In the genomic region with DNA sequence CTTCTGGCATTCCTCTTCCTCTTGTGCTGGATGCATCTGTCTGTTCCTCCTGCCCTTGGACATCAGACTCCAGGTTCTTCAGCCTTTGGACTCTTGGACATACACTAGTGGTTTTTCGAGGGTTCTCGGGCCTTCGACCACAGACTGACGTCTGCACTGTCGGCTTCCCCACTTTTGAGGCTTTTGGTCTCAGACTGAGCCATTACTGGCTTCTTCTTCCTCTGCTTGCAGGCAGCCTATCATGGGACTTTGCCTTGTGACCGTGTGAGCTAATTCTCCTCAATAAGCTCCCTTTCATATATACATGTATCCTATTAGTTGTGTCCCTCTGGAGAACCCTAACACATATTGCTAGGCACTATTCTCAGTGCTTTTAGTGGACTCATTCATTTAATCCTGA, we compare ENCODE assay signal across 32 cellular contexts.
"Had no signal": no experiment of that assay in that cellular context is flagged by ENCODE, and none has a peak within 500 bp of the region (broad histone marks: within the 10 kb centered on the region; RNA-seq: fewer than 3 reads in every experiment).

No MANE protein-coding gene starts in this region.

- H3K4me3 ChIP-seq: adrenal gland, body of pancreas, breast epithelium had no signal

- H3K27me3 ChIP-seq: adrenal gland, body of pancreas, brain microvascular endothelial cell, breast epithelium had no signal

- ATAC-seq: activated CD8-positive, alpha-beta T cell treated with anti-CD3 and anti-CD28 coated beads for 36 hours; activated naive CD4-positive, alpha-beta T cell treated with anti-CD3 and anti-CD28 coated beads, Interleukin-2, amount 50 U/mL, for 72 hours; activated T-cell treated with anti-CD3 and anti-CD28 coated beads, Interleukin-2, amount 50 U/mL, for 4 hours; activated T-cell treated with anti-CD3 and anti-CD28 coated beads, Interleukin-2, amount 50 U/mL, for 72 hours; activated T-helper 17 cell treated with anti-CD3 and anti-CD28 coated beads, Interleukin-2, amount 50 U/mL, for 72 hours; body of pancreas had no signal

- H3K36me3 ChIP-seq: adrenal gland, brain microvascular endothelial cell, breast epithelium had no signal

- H3K4me1 ChIP-seq: adrenal gland, body of pancreas, breast epithelium had no signal

- H3K9me3 ChIP-seq: adrenal gland, body of pancreas, breast epithelium had no signal

- DNase-seq: activated B cell treated with CpG ODN at 0.5 μM for 24 hours; activated CD4-positive, alpha-beta memory T cell treated with anti-CD3 and anti-CD28 coated beads for 36 hours; activated CD4-positive, alpha-beta T cell treated with anti-CD3 and anti-CD28 coated beads for 4 hours; activated CD4-positive, alpha-beta T cell treated with anti-CD3 and anti-CD28 coated beads, Interleukin-2, amount 10 ng/mL, durations not matched to agents 24 days and 14 days; activated CD4-positive, alpha-beta T cell treated with anti-CD3 and anti-CD28 coated beads, Interleukin-2, amount 50 U/mL, for 1 hour; activated CD4-positive, alpha-beta T cell treated with anti-CD3 and anti-CD28 coated beads, Interleukin-2, amount 50 U/mL, for 4 hours; activated CD4-positive, CD25-positive, alpha-beta regulatory T cell treated with anti-CD3 and anti-CD28 coated beads, Interleukin-2, amount 50 U/mL, for 72 hours; activated CD8-positive, alpha-beta memory T cell treated with anti-CD3 and anti-CD28 coated beads, Interleukin-2, amount 50 U/mL, for 4 hours; activated CD8-positive, alpha-beta T cell treated with anti-CD3 and anti-CD28 coated beads for 36 hours; activated effector memory CD4-positive, alpha-beta T cell treated with anti-CD3 and anti-CD28 coated beads, Interleukin-2, amount 50 U/mL, for 16 hours; activated gamma-delta T cell treated with Interleukin-2 at 50 U/mL for 16 hours; activated naive CD4-positive, alpha-beta T cell; activated naive CD4-positive, alpha-beta T cell treated with anti-CD3 and anti-CD28 coated beads for 36 hours; activated naive CD4-positive, alpha-beta T cell treated with anti-CD3 and anti-CD28 coated beads, Interleukin-2, amount 50 U/mL, for 16 hours; activated naive CD8-positive, alpha-beta T cell treated with anti-CD3 and anti-CD28 coated beads for 36 hours; activated T-cell treated with anti-CD3 and anti-CD28 coated beads for 4 hours; activated T-cell treated with anti-CD3 and anti-CD28 coated beads, Interleukin-2, amount 50 U/mL, for 1 hour; activated T-cell treated with anti-CD3 and anti-CD28 coated beads, Interleukin-2, amount 50 U/mL, for 4 hours; activated T-cell treated with anti-CD3 and anti-CD28 coated beads, Interleukin-2, amount 50 U/mL, for 72 hours; adrenal gland; amniotic stem cell; aorta; brain microvascular endothelial cell; central memory CD4-positive, alpha-beta T cell; T-helper 1 cell; T-helper 2 cell; T-helper 9 cell had no signal

- H3K27ac ChIP-seq: adrenal gland, body of pancreas, brain microvascular endothelial cell, breast epithelium, VCaP had no signal
